In the genomic region with DNA sequence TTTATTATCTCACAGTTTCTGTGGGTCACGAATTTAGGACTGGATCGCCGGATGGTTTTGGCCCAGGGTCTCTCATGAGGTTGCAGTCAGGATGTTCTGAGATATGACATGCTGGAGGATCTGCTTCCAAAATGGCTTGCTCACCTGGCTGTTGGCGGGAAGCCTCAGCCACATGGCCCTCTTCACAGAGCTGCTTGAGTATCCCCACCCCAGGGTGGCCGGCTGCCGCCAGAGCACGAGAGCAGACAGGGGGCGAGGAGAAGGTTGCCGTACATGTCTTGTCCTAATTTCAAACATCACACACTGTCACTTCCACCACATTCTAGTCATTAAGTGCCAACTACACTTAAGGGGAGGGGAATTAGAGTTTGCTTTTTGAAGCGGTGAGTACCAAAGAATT, we compare ENCODE assay signal across 21 cellular contexts.
DNase-seq lines count a peak whose midpoint lies in the region; ATAC-seq, FAIRE-seq and TF ChIP-seq lines count a peak whose summit lies in the region.
"Had no signal": no experiment of that assay in that cellular context is flagged by ENCODE, and none has a peak within 500 bp of the region (broad histone marks: within the 10 kb centered on the region; RNA-seq: fewer than 3 reads in every experiment).

No MANE protein-coding gene starts in this region.

- 85% methylated on average over 10 of the region's 10 CpGs; no CpG with 5 or more reads in 1 of the 2 experiments for WGBS in H1 (ENCODE audit: extremely low coverage in 1 of 2, insufficient coverage in 1 of 2, insufficient read length in 1 of 2, insufficient replicate concordance in 2 of 2, low coverage in 1 of 2, low lambda C conversion rate in 2 of 2, missing lambda C conversion rate in 1 of 2), 2 experiments

- peaks cover 40% of the 10 kb centered on the region for H3K9me3 Mint-ChIP-seq in WTC11
- peaks cover 12% of the 10 kb centered on the region for H3K9me3 Mint-ChIP-seq in neural crest cell

- H3K4me3 Mint-ChIP-seq in WTC11 (no peak overlapping the region), neural crest cell (no peak overlapping the region)
- H3K4me3 Mint-ChIP-seq: B cell; CD4-positive, alpha-beta T cell; CD8-positive, alpha-beta T cell had no signal

- H3K14ac ChIP-seq in H1 (ENCODE audit: insufficient read length): no peak overlapping the region

- intact Hi-C loops in left ventricle myocardium superior (cut with micrococcal nuclease): no loop called here

- no peaks in the 10 kb centered on the region for H3K79me2 ChIP-seq in H1 (ENCODE audit: control insufficient read depth in 1 of 2, insufficient read depth in 2 of 2, low read length in 2 of 2)

- H3K4me2 ChIP-seq in H1 (ENCODE audit: insufficient read depth in 1 of 2, low read depth in 2 of 2, low read length in 2 of 2): no peak overlapping the region
- H3K4me2 ChIP-seq: A549; BLaER1 treated with 17β-estradiol and CSF1 and Interleukin-3, amounts not matched to agents 10 nM and 100 nM had no signal

- no peak for ATAC-seq in WTC11
- ATAC-seq in GM19328 (IDR thresholded peaks at IDR 0.05; ENCODE audit: unreplicated experiment): no peak
- ATAC-seq in left ventricle myocardium superior: no peak
- ATAC-seq: A549; CD8-positive, alpha-beta T cell had no signal

- no peak for TF ChIP-seq EP300 in H1 (IDR thresholded peaks at IDR 0.05; ENCODE audit: borderline replicate concordance in 1 of 2, low read depth in 2 of 2, low read length in 2 of 2)

- CTCF ChIA-PET in WTC11 (lab: Charles Lee): no interaction called here
- CTCF ChIA-PET in H1 (lab: Charles Lee; ENCODE audit: partially characterized antibody): interaction anchor here (0.5 to 1.2 kb wide), 5 partner anchors 30 to 234 kb away, joined by 3 to 5 read pairs (median 3); no protein-coding TSS in a partner anchor

- H2BK12ac ChIP-seq in H1 (ENCODE audit: low read depth, low read length): no peak overlapping the region

- no peak overlapping the region for H3K27ac ChIP-seq in H1 (ENCODE audit: low read depth, low read length)
- H3K27ac ChIP-seq: 22Rv1; A549; BLaER1 treated with 17β-estradiol and CSF1 and Interleukin-3, amounts not matched to agents 10 nM and 100 nM; C4-2B had no signal

- H2BK5ac ChIP-seq in H1 (ENCODE audit: low read depth, low read length): no peak overlapping the region

- no peak overlapping the region for H4K8ac ChIP-seq in H1 (ENCODE audit: extremely low read depth, insufficient read depth, low read length)

- 0 out of 7 replicates have a peak, but pooled peaks cover 0 to 2% (median 0%) of the 10 kb centered on the region in 4 experiments for H3K27me3 ChIP-seq in H1 (replicated peaks in 1 of 4; ENCODE audit: control insufficient read depth in 3 of 4, extremely low read depth in 1 of 4, insufficient read depth in 3 of 4, low read length in 3 of 4)
- H3K27me3 ChIP-seq: BLaER1 treated with 17β-estradiol and CSF1 and Interleukin-3, amounts not matched to agents 10 nM and 100 nM had no signal

- H3K4me3 ChIP-seq in H1 (ENCODE audit: extremely low read depth in 1 of 4, insufficient read depth in 2 of 4, low read depth in 3 of 4, low read length in 4 of 4): no peak overlapping the region
- H3K4me3 ChIP-seq: A549; BLaER1 treated with 17β-estradiol and CSF1 and Interleukin-3, amounts not matched to agents 10 nM and 100 nM had no signal

- H3K27me3 Mint-ChIP-seq in WTC11 (ENCODE audit: low read depth): peaks cover 11% of the 10 kb centered on the region; the same call in 1 of the 2 replicates
- no peaks in the 10 kb centered on the region for H3K27me3 Mint-ChIP-seq in neural crest cell (ENCODE audit: low read depth)
- H3K27me3 Mint-ChIP-seq: B cell; CD4-positive, alpha-beta T cell had no signal

- H3K36me3 Mint-ChIP-seq in WTC11: peaks cover 14% of the 10 kb centered on the region
- H3K36me3 Mint-ChIP-seq in neural crest cell (ENCODE audit: low read depth): peaks cover 4% of the 10 kb centered on the region
- H3K36me3 Mint-ChIP-seq: CD8-positive, alpha-beta T cell had no signal

- peaks cover 2% of the 10 kb centered on the region; the same call in 1 of the 2 replicates for H3K23me2 ChIP-seq in H1 (ENCODE audit: low read depth, low read length)

- H2BK20ac ChIP-seq in H1 (ENCODE audit: low read length): no peak overlapping the region

- DNase-seq in WTC11 (ENCODE audit: low spot score) (no peak), H1 (ENCODE audit: low read depth in 1 of 2, low spot score in 2 of 2) (no peak), neural crest cell (ENCODE audit: low read depth, low spot score) (no peak), left ventricle myocardium superior (no peak)
- DNase-seq: AML-193; Caco-2; Calu3; CD4-positive, alpha-beta T cell; CD8-positive, alpha-beta T cell; DMS79 treated with DMSO at 0.1 percent for 48 hours; GF-D8 had no signal

- no peak for TF ChIP-seq POLR2A in H1 (IDR thresholded peaks at IDR 0.05; ENCODE audit: control extremely low read depth in 1 of 2, low read depth in 2 of 2, low read length in 2 of 2)

- H3K4me1 ChIP-seq in H1 (replicated peaks in 1 of 4; ENCODE audit: control insufficient read depth in 3 of 4, insufficient read depth in 4 of 4, low read length in 3 of 4): no peaks in the 10 kb centered on the region
- H3K4me1 ChIP-seq: A549; BLaER1 treated with 17β-estradiol and CSF1 and Interleukin-3, amounts not matched to agents 10 nM and 100 nM; Caco-2 had no signal

- H3K36me3 ChIP-seq in H1 (ENCODE audit: control insufficient read depth in 2 of 4, insufficient read depth in 4 of 4, low read length in 3 of 4): no peaks in the 10 kb centered on the region
- H3K36me3 ChIP-seq: BLaER1 treated with 17β-estradiol and CSF1 and Interleukin-3, amounts not matched to agents 10 nM and 100 nM had no signal

- no peaks in the 10 kb centered on the region for H3K79me1 ChIP-seq in H1 (ENCODE audit: low read depth, low read length)

- no peak overlapping the region for H4K91ac ChIP-seq in H1 (replicated peaks; ENCODE audit: insufficient read length, low read length)

- POLR2A ChIA-PET in WTC11 (lab: Charles Lee): no interaction called here
- POLR2A ChIA-PET in H1 (lab: Charles Lee; ENCODE audit: partially characterized antibody): no interaction called here

- H3K4me1 Mint-ChIP-seq in WTC11 (peaks cover 3% of the 10 kb centered on the region; the same call in 1 of the 2 replicates), neural crest cell (no peaks in the 10 kb centered on the region)
- H3K4me1 Mint-ChIP-seq: B cell had no signal

- no peak for TF ChIP-seq RAD21 in H1 (IDR thresholded peaks at IDR 0.05 in 1 of 2, conservative IDR thresholded peaks at IDR 0.05 in 1 of 2; ENCODE audit: low read depth in 2 of 2, low read length in 2 of 2)

- FAIRE-seq in H1 (lab: Jason Lieb, UNC): no peak
- FAIRE-seq: A549, D721Med, G401.6, GM12891, GM19239 had no signal

- H4K5ac ChIP-seq in H1 (ENCODE audit: insufficient read length, low read depth, low read length): no peak overlapping the region

- no peak overlapping the region for H3K18ac ChIP-seq in H1 (ENCODE audit: extremely low read depth, low read length)

- H4K20me1 ChIP-seq in H1 (replicated peaks in 1 of 2; ENCODE audit: control insufficient read depth in 1 of 2, insufficient read depth in 2 of 2, low read length in 2 of 2): no peaks in the 10 kb centered on the region
- H4K20me1 ChIP-seq: BLaER1 treated with 17β-estradiol and CSF1 and Interleukin-3, amounts not matched to agents 10 nM and 100 nM had no signal

- H3K4ac ChIP-seq in H1 (replicated peaks; ENCODE audit: insufficient read length, low read depth, low read length): no peak overlapping the region

- H3K56ac ChIP-seq in H1 (replicated peaks; ENCODE audit: insufficient read length, low read depth, low read length): no peak overlapping the region

- no peak overlapping the region for H2BK15ac ChIP-seq in H1 (ENCODE audit: low read length)

- TF ChIP-seq CTCF in WTC11 (IDR thresholded peaks at IDR 0.05) (no peak), H1 (IDR thresholded peaks at IDR 0.05; ENCODE audit: control extremely low read depth in 1 of 3, insufficient read depth in 1 of 3, low read depth in 1 of 3, low read length in 3 of 3) (no peak), neural crest cell (conservative IDR thresholded peaks at IDR 0.05) (no peak)

- no peak overlapping the region for H2AFZ ChIP-seq in H1 (ENCODE audit: low read length)

- peaks cover 0 to 2% of the 10 kb centered on the region in 2 experiments; a peak in 2 of 4 replicates for H3K9me3 ChIP-seq in H1 (ENCODE audit: insufficient read depth in 2 of 2, low read depth in 1 of 2, low read length in 1 of 2)
- H3K9me3 ChIP-seq: A549, Caco-2 had no signal

- H3K27ac Mint-ChIP-seq in WTC11: no peak overlapping the region
- peak overlapping the region; percentile 45 for H3K27ac Mint-ChIP-seq in neural crest cell (ENCODE audit: unreplicated experiment)
- H3K27ac Mint-ChIP-seq: B cell; CD4-positive, alpha-beta T cell; CD8-positive, alpha-beta T cell had no signal

- no peak overlapping the region for H3K9ac ChIP-seq in H1 (replicated peaks in 1 of 4; ENCODE audit: extremely low read depth in 1 of 4, low read depth in 3 of 4, low read length in 3 of 4)
- H3K9ac ChIP-seq: BLaER1 treated with 17β-estradiol and CSF1 and Interleukin-3, amounts not matched to agents 10 nM and 100 nM had no signal

- no peak overlapping the region for H3K23ac ChIP-seq in H1 (ENCODE audit: insufficient read length)

- H2AK5ac ChIP-seq in H1 (ENCODE audit: low read depth, low read length): no peak overlapping the region

- H2BK120ac ChIP-seq in H1 (replicated peaks; ENCODE audit: low read depth, low read length): no peak overlapping the region

TF ChIP-seq in WTC11, 78 proteins besides CTCF, POLR2A, EP300 and RAD21:
- no peak for TF ChIP-seq ZNF219 (CRISPR knock-in tag; IDR thresholded peaks at IDR 0.05; ENCODE audit: borderline replicate concordance)
- TF ChIP-seq, protein P1, sequence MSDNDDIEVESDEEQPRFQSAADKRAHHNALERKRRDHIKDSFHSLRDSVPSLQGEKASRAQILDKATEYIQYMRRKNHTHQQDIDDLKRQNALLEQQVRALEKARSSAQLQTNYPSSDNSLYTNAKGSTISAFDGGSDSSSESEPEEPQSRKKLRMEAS (CRISPR knock-in tag; IDR thresholded peaks at IDR 0.05): 0 out of 2 replicates have a peak, but pooled peaks have one; percentile 29

TF ChIP-seq in H1, 55 proteins besides CTCF, POLR2A, EP300 and RAD21 (continues in another document):
- TF ChIP-seq, protein P2, sequence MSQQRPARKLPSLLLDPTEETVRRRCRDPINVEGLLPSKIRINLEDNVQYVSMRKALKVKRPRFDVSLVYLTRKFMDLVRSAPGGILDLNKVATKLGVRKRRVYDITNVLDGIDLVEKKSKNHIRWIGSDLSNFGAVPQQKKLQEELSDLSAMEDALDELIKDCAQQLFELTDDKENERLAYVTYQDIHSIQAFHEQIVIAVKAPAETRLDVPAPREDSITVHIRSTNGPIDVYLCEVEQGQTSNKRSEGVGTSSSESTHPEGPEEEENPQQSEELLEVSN (IDR thresholded peaks at IDR 0.05): peak; percentile 89
- no peak for TF ChIP-seq SIN3A (conservative IDR thresholded peaks at IDR 0.05 in 1 of 2, IDR thresholded peaks at IDR 0.05 in 1 of 2; ENCODE audit: low read depth in 1 of 2, low read length in 2 of 2)
- TF ChIP-seq, protein P1 (IDR thresholded peaks at IDR 0.05): peak; percentile 44; the same call in 1 of the 2 replicates
- TF ChIP-seq RFX5 (IDR thresholded peaks at IDR 0.05; ENCODE audit: borderline replicate concordance, low read depth, low read length): no peak
